ENCODE assay signal across 14 cellular contexts in the genomic region with DNA sequence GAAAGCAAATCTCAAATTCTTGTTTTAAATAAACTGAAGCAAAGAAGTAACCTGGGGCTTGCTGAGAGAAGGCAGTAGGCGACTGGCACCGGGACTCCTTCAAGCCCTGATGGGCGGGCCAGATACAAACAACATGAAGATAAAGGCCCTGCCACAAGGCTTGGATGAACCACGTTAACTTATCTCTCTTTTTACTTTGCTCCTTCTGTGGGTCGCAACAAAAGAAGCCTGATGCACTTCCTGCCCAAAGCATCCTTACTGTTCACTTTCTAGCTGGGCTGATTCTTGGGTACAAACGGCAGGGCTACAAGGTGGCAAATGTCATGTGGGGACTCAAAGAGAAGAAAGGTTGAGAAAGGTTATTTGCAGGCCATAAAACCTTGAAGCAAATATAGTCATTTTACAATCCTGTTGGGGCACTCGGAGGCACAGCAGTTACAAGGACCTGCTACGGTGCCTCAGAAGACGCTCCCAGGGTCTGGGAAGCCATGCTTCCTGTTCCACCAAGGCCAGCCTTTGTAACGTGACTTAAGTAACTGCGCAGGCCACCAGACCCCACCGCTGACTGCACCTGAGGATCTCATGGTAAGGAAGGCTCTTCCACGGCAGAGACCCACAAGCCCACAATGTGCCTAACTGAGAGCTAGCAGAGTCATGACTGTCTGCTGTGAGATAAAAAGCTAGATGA.
A peak's percentile ranks its signal among the peaks of the same experiment; 100 is the strongest.
DNase-seq lines count a peak whose midpoint lies in the region; ATAC-seq and TF ChIP-seq lines count a peak whose summit lies in the region.
"Had no signal": no experiment of that assay in that cellular context is flagged by ENCODE, and none has a peak within 500 bp of the region (broad histone marks: within the 10 kb centered on the region; RNA-seq: fewer than 3 reads in every experiment).

No MANE protein-coding gene starts in this region.

- no peak overlapping the region for H3K4me3 Mint-ChIP-seq in natural killer cell
- no peak overlapping the region for H3K4me3 Mint-ChIP-seq in natural killer cell treated with Interleukin-12 subunit alpha and Interleukin-12 subunit beta and Interleukin-15 and Interleukin-18, amount 100 ng/mL, for 72 hours
- H3K4me3 Mint-ChIP-seq in naive thymus-derived CD8-positive, alpha-beta T cell: peak overlapping the region in 9 of 10 donors; percentile 9 to 62 (median 56)
- H3K4me3 Mint-ChIP-seq: stimulated activated memory B cell treated with anti-CD40 and anti-IgM and Interleukin-4, amounts not matched to agents 10 μg/mL and 1 μg/mL and 100 μg/mL, for 72 hours had no signal

- POLR2A ChIA-PET in naive thymus-derived CD8-positive, alpha-beta T cell (lab: Charles Lee): no interaction called here

- no peaks in the 10 kb centered on the region for H3K9me3 Mint-ChIP-seq in natural killer cell
- no peaks in the 10 kb centered on the region for H3K9me3 Mint-ChIP-seq in natural killer cell treated with Interleukin-12 subunit alpha and Interleukin-12 subunit beta and Interleukin-15 and Interleukin-18, amount 100 ng/mL, for 72 hours
- H3K9me3 Mint-ChIP-seq in naive thymus-derived CD8-positive, alpha-beta T cell: no peaks in the 10 kb centered on the region
- H3K9me3 Mint-ChIP-seq: stimulated activated memory B cell treated with anti-CD40 and anti-IgM and Interleukin-4, amounts not matched to agents 10 μg/mL and 1 μg/mL and 100 μg/mL, for 72 hours had no signal

- peaks cover 10% of the 10 kb centered on the region for H3K36me3 Mint-ChIP-seq in natural killer cell
- H3K36me3 Mint-ChIP-seq in natural killer cell treated with Interleukin-12 subunit alpha and Interleukin-12 subunit beta and Interleukin-15 and Interleukin-18, amount 100 ng/mL, for 72 hours: peaks cover 15% of the 10 kb centered on the region
- peaks cover 0 to 37% (median 4%) of the 10 kb centered on the region in 3 donors for H3K36me3 Mint-ChIP-seq in naive thymus-derived CD8-positive, alpha-beta T cell

- no peak for ATAC-seq in natural killer cell
- no peak for ATAC-seq in natural killer cell treated with Interleukin-12 subunit alpha and Interleukin-12 subunit beta and Interleukin-15 and Interleukin-18, amount 100 ng/mL, for 72 hours
- peak; percentile 67 to 91 for ATAC-seq in naive thymus-derived CD8-positive, alpha-beta T cell
- no peak for ATAC-seq in GM18907 (IDR thresholded peaks at IDR 0.05; ENCODE audit: unreplicated experiment)
- ATAC-seq in HG03135 (IDR thresholded peaks at IDR 0.05; ENCODE audit: unreplicated experiment): no peak
- no peak for ATAC-seq in GM19395 (IDR thresholded peaks at IDR 0.05; ENCODE audit: unreplicated experiment)
- no peak for ATAC-seq in GM18858 (IDR thresholded peaks at IDR 0.05; ENCODE audit: unreplicated experiment)
- ATAC-seq: stimulated activated memory B cell treated with anti-CD40 and anti-IgM and Interleukin-4, amounts not matched to agents 10 μg/mL and 1 μg/mL and 100 μg/mL, for 72 hours had no signal

- peak overlapping the region; percentile 8 to 35 for H3K27ac Mint-ChIP-seq in natural killer cell
- H3K27ac Mint-ChIP-seq in natural killer cell treated with Interleukin-12 subunit alpha and Interleukin-12 subunit beta and Interleukin-15 and Interleukin-18, amount 100 ng/mL, for 72 hours: peak overlapping the region in 1 of 2 donors; percentile 21
- peak overlapping the region; percentile 80 to 92 (median 90) for H3K27ac Mint-ChIP-seq in naive thymus-derived CD8-positive, alpha-beta T cell
- H3K27ac Mint-ChIP-seq: stimulated activated memory B cell treated with anti-CD40 and anti-IgM and Interleukin-4, amounts not matched to agents 10 μg/mL and 1 μg/mL and 100 μg/mL, for 72 hours had no signal

- intact Hi-C loops in natural killer cell (cut with micrococcal nuclease): no loop called here

- H3K4me1 Mint-ChIP-seq in natural killer cell: peaks cover 50 to 62% of the 10 kb centered on the region in 2 donors
- H3K4me1 Mint-ChIP-seq in natural killer cell treated with Interleukin-12 subunit alpha and Interleukin-12 subunit beta and Interleukin-15 and Interleukin-18, amount 100 ng/mL, for 72 hours (ENCODE audit: low read depth in 2 of 2): peaks cover 44 to 57% of the 10 kb centered on the region in 2 donors
- H3K4me1 Mint-ChIP-seq in naive thymus-derived CD8-positive, alpha-beta T cell: peaks cover 26 to 36% (median 34%) of the 10 kb centered on the region in 4 donors

- H3K27me3 Mint-ChIP-seq in natural killer cell (ENCODE audit: low read depth in 2 of 2): no peaks in the 10 kb centered on the region
- no peaks in the 10 kb centered on the region for H3K27me3 Mint-ChIP-seq in natural killer cell treated with Interleukin-12 subunit alpha and Interleukin-12 subunit beta and Interleukin-15 and Interleukin-18, amount 100 ng/mL, for 72 hours
- no peaks in the 10 kb centered on the region for H3K27me3 Mint-ChIP-seq in naive thymus-derived CD8-positive, alpha-beta T cell
- H3K27me3 Mint-ChIP-seq: stimulated activated memory B cell treated with anti-CD40 and anti-IgM and Interleukin-4, amounts not matched to agents 10 μg/mL and 1 μg/mL and 100 μg/mL, for 72 hours had no signal

- TF ChIP-seq CTCF in natural killer cell (IDR thresholded peaks at IDR 0.05): no peak

- no peak for DNase-seq in natural killer cell
- no peak for DNase-seq in natural killer cell treated with Interleukin-12 subunit alpha and Interleukin-12 subunit beta and Interleukin-15 and Interleukin-18, amount 100 ng/mL, for 72 hours (ENCODE audit: low spot score)
- DNase-seq in activated CD8-positive, alpha-beta memory T cell treated with anti-CD3 and anti-CD28 coated beads, Interleukin-2, amount 50 U/mL, for 48 hours: peak; percentile 49
- DNase-seq in naive thymus-derived CD8-positive, alpha-beta T cell: peak in 6 of 10 donors; percentile 3 to 67 (median 34)
- DNase-seq: activated CD4-positive, alpha-beta T cell treated with anti-CD3 and anti-CD28 coated beads, Interleukin-2, amount 50 U/mL, for 4 hours; amygdala; dermis blood vessel endothelial cell; mesendoderm; MM.1S had no signal

Comparison
In these comparisons a context has a peak if more than half of its experiments do, and no peak if none do; other contexts are left out.
1. ATAC-seq: peak in naive thymus-derived CD8-positive, alpha-beta T cell (2 of 2); none in natural killer cell (0 of 3), natural killer cell treated with Interleukin-12 subunit alpha and Interleukin-12 subunit beta and Interleukin-15 and Interleukin-18, amount 100 ng/mL, for 72 hours (0 of 2), GM18907 (single experiment), HG03135 (single experiment), GM19395 (single experiment) and GM18858 (single experiment).
2. DNase-seq: peak in activated CD8-positive, alpha-beta memory T cell treated with anti-CD3 and anti-CD28 coated beads, Interleukin-2, amount 50 U/mL, for 48 hours (single experiment) and naive thymus-derived CD8-positive, alpha-beta T cell (6 of 10); none in natural killer cell (single experiment) and natural killer cell treated with Interleukin-12 subunit alpha and Interleukin-12 subunit beta and Interleukin-15 and Interleukin-18, amount 100 ng/mL, for 72 hours (single experiment).
3. H3K4me3 Mint-ChIP-seq: peak in naive thymus-derived CD8-positive, alpha-beta T cell (9 of 10); none in natural killer cell (single experiment) and natural killer cell treated with Interleukin-12 subunit alpha and Interleukin-12 subunit beta and Interleukin-15 and Interleukin-18, amount 100 ng/mL, for 72 hours (single experiment).